Comparison of ENCODE assay signal across 9 cellular contexts in the genomic region with DNA sequence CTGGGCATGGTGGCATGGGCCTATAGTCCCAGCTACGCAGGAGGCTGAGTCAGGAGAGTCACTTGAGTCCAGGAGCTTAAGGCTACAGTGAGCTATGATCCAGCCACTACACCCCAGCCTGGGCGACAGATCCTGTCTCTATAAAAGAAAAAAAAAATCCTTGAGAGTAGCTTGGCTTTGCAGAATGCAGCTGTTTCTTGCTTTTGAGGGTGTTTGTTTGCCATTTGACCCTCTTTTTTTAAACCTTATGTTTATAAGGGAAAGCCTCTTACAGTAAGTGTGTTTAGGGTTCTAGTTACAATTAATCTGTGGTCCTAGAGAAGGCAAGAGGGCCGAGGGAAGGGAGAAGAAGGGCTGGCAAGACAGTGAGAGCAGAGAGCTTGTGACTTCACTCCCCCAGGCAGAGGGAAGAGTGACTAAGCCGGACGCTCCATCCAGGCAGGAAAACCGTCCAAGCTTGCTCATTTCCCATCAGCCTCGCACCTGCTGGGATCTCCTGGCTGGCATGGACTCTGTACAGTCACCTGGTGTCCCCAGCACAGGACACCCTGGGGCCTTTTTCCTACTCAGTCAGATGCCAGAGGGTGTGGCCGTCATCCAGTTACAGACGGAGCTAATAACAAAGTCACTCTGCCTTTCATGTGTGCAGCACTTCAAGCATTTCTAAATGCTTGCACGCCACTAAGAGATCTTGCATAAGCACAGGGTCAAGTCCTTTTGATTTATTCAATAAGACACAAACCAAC. TPM values are rescaled to one million over a fixed set of nuclear protein-coding genes. Genes with fewer than 3 reads are reported as not detected.
DNase-seq lines count a peak whose midpoint lies in the region; ATAC-seq, FAIRE-seq and TF ChIP-seq lines count a peak whose summit lies in the region.
"Had no signal": no experiment of that assay in that cellular context is flagged by ENCODE, and none has a peak within 500 bp of the region (broad histone marks: within the 10 kb centered on the region; RNA-seq: fewer than 3 reads in every experiment).

No MANE protein-coding gene starts in this region.

- DNase-seq in DMS153 (lab: John Stamatoyannopoulos, UW) (peak; percentile 98), NCI-H2196 (lab: John Stamatoyannopoulos, UW; ENCODE audit: unreplicated experiment) (peak; percentile 88), bronchial epithelial cell (ENCODE audit: low read depth) (peak; percentile 93), lower leg skin (ENCODE audit: low spot score in 2 of 2) (peak; percentile 83 to 96), upper lobe of left lung (peak in 1 of 2 donors; percentile 92), GM19238 (ENCODE audit: insufficient read length, low spot score) (no peak)

- peaks cover 17 to 33% (median 23%) of the 10 kb centered on the region in 4 donors for H3K4me1 ChIP-seq in upper lobe of left lung

- FAIRE-seq in bronchial epithelial cell (lab: Jason Lieb, UNC), result peak; percentile 86
- FAIRE-seq: H1 had no signal

- TF ChIP-seq CTCF in bronchial epithelial cell (IDR thresholded peaks at IDR 0.05; ENCODE audit: insufficient read depth, low read length, severe bottlenecking), result no peak
- no peak for TF ChIP-seq CTCF in lower leg skin (IDR thresholded peaks at IDR 0.05)
- TF ChIP-seq CTCF in upper lobe of left lung (IDR thresholded peaks at IDR 0.05), result no peak

- H3K27me3 ChIP-seq in bronchial epithelial cell (ENCODE audit: control insufficient read depth, insufficient read depth, low read length) (no peaks in the 10 kb centered on the region), upper lobe of left lung (no peaks in the 10 kb centered on the region)

- TF ChIP-seq POLR2A in lower leg skin (IDR thresholded peaks at IDR 0.05) (no peak), upper lobe of left lung (IDR thresholded peaks at IDR 0.05) (peak in 2 of 4 donors; percentile 21 to 26)

- TF ChIP-seq EP300 in upper lobe of left lung (IDR thresholded peaks at IDR 0.05), result peak; percentile 61 to 97 (median 91)

- ATAC-seq in upper lobe of left lung (ENCODE audit: low FRiP score in 2 of 2), result peak; percentile 85 to 94
- ATAC-seq in GM21528 (IDR thresholded peaks at IDR 0.05; ENCODE audit: low FRiP score, unreplicated experiment), result no peak
- no peak for ATAC-seq in HG02798 (IDR thresholded peaks at IDR 0.05; ENCODE audit: poor library complexity, unreplicated experiment)

- H3K36me3 ChIP-seq in bronchial epithelial cell (ENCODE audit: control insufficient read depth, insufficient read depth, low read length), result no peaks in the 10 kb centered on the region
- no peaks in the 10 kb centered on the region for H3K36me3 ChIP-seq in upper lobe of left lung

- intact Hi-C loops in lower leg skin (cut with DNase I; ENCODE audit: low total_unique reads), result no loop called here

- 14 to 16% methylated on average over 10 of the region's 10 CpGs for WGBS in lower leg skin, 2 donors
- 26 to 29% methylated on average over 10 of the region's 10 CpGs for WGBS in upper lobe of left lung, 2 donors

- H3K4me3 ChIP-seq in bronchial epithelial cell (ENCODE audit: low read depth, low read length) (no peak overlapping the region), lower leg skin (ENCODE audit: low read depth, poor library complexity, severe bottlenecking) (no peak overlapping the region), upper lobe of left lung (no peak overlapping the region)

- no peaks in the 10 kb centered on the region for H3K9me3 ChIP-seq in upper lobe of left lung

- peak overlapping the region; percentile 72 to 86 (median 78) for H3K27ac ChIP-seq in upper lobe of left lung

RNA-seq across cellular contexts. Expression of gene PSEN2, which starts 55.5 kb away (rescaled TPM):
- total RNA-seq in bronchial epithelial cell, result 20.3 and 20.6 TPM in 2 replicates
- 10 to 100 TPM; 10.9 to 36.0 (median 23.2) TPM for total RNA-seq in lower leg skin
- total RNA-seq in upper lobe of left lung, result 10 to 100 TPM; 31.2 to 70.9 (median 37.6) TPM

Comparison
In these comparisons a context has a peak if more than half of its experiments do, and no peak if none do; other contexts are left out.
1. ATAC-seq: peak in upper lobe of left lung (2 of 2); none in GM21528 (single experiment) and HG02798 (single experiment).